20 cellular contexts compared by ENCODE assay signal in genomic region chr4:3295837-3296624, GRCh38. TPM values are rescaled to one million over a fixed set of nuclear protein-coding genes. Genes with fewer than 3 reads are reported as not detected.
DNase-seq lines count a peak whose midpoint lies in the region; ATAC-seq and TF ChIP-seq lines count a peak whose summit lies in the region.
"Had no signal": no experiment of that assay in that cellular context is flagged by ENCODE, and none has a peak within 500 bp of the region (broad histone marks: within the 10 kb centered on the region; RNA-seq: fewer than 3 reads in every experiment).

No MANE protein-coding gene starts in this region.

- H3K27ac Mint-ChIP-seq in CD4-positive, CD25-positive, alpha-beta regulatory T cell: peak overlapping the region in 1 of 3 donors; percentile 69
- no peak overlapping the region for H3K27ac Mint-ChIP-seq in glutamatergic neuron (ENCODE audit: unreplicated experiment)
- H3K27ac Mint-ChIP-seq in progenitor cell of endocrine pancreas: no peak overlapping the region
- no peak overlapping the region for H3K27ac Mint-ChIP-seq in effector memory CD8-positive, alpha-beta T cell
- H3K27ac Mint-ChIP-seq: activated naive CD8-positive, alpha-beta T cell treated with anti-CD3 and anti-CD28 coated beads, Interleukin-2, amount 50 U/mL, for 24 hours; activated T-helper 2 cell treated with anti-CD3 and anti-CD28 coated beads, Interferon-gamma antibody, Interleukin-2, Interleukin-4, amounts not matched to agents 10 μg/mL and 5 μg/mL and 100 μg/mL, durations not matched to agents 14 hours and 24 hours and 36 hours; HFFc6; stimulated activated naive B cell treated with anti-CD40 and anti-IgM and Interleukin-4, amounts not matched to agents 10 μg/mL and 1 μg/mL and 100 μg/mL, for 72 hours had no signal

- no peak overlapping the region for H2AFZ ChIP-seq in Loucy (ENCODE audit: low read length)

- H4K20me1 ChIP-seq in Loucy (ENCODE audit: insufficient read depth, low read length, poor library complexity, severe bottlenecking): peaks cover 59% of the 10 kb centered on the region

- peak overlapping the region in 3 of 4 donors; percentile 13 to 91 (median 26) for H3K4me3 Mint-ChIP-seq in CD4-positive, CD25-positive, alpha-beta regulatory T cell
- H3K4me3 Mint-ChIP-seq in glutamatergic neuron (ENCODE audit: unreplicated experiment) (peak overlapping the region; percentile 99), progenitor cell of endocrine pancreas (ENCODE audit: low read depth) (peak overlapping the region; percentile 32)
- no peak overlapping the region for H3K4me3 Mint-ChIP-seq in effector memory CD8-positive, alpha-beta T cell
- H3K4me3 Mint-ChIP-seq: activated naive CD8-positive, alpha-beta T cell treated with anti-CD3 and anti-CD28 coated beads, Interleukin-2, amount 50 U/mL, for 24 hours; HFFc6; stimulated activated naive B cell treated with anti-CD40 and anti-IgM and Interleukin-4, amounts not matched to agents 10 μg/mL and 1 μg/mL and 100 μg/mL, for 72 hours had no signal

- no peaks in the 10 kb centered on the region for H3K27me3 ChIP-seq in CD4-positive, CD25-positive, alpha-beta regulatory T cell (ENCODE audit: control insufficient read depth, insufficient read depth, low read length)
- H3K27me3 ChIP-seq in Loucy (ENCODE audit: insufficient read depth, low read length, poor library complexity, severe bottlenecking): no peaks in the 10 kb centered on the region
- H3K27me3 ChIP-seq in effector memory CD4-positive, alpha-beta T cell (replicated peaks; ENCODE audit: control insufficient read depth, insufficient read depth, low read length, poor library complexity, severe bottlenecking): no peaks in the 10 kb centered on the region

- H3K27me3 Mint-ChIP-seq in CD4-positive, CD25-positive, alpha-beta regulatory T cell: peaks cover 10% of the 10 kb centered on the region
- H3K27me3 Mint-ChIP-seq in glutamatergic neuron (ENCODE audit: unreplicated experiment): peaks cover 17% of the 10 kb centered on the region
- H3K27me3 Mint-ChIP-seq in progenitor cell of endocrine pancreas: no peaks in the 10 kb centered on the region
- H3K27me3 Mint-ChIP-seq in effector memory CD8-positive, alpha-beta T cell: no peaks in the 10 kb centered on the region

- H3K4me1 Mint-ChIP-seq in CD4-positive, CD25-positive, alpha-beta regulatory T cell: peaks cover 0 to 72% (median 36%) of the 10 kb centered on the region in 4 donors
- H3K4me1 Mint-ChIP-seq in glutamatergic neuron (ENCODE audit: low read depth, unreplicated experiment): peaks cover 29% of the 10 kb centered on the region
- H3K4me1 Mint-ChIP-seq in progenitor cell of endocrine pancreas (ENCODE audit: low read depth): peaks cover 39% of the 10 kb centered on the region
- peaks cover 25 to 36% of the 10 kb centered on the region in 2 donors for H3K4me1 Mint-ChIP-seq in effector memory CD8-positive, alpha-beta T cell (ENCODE audit: low read depth in 2 of 2)

- DNase-seq in CD4-positive, CD25-positive, alpha-beta regulatory T cell: no peak
- DNase-seq in glutamatergic neuron (no peak), progenitor cell of endocrine pancreas (ENCODE audit: low spot score, unreplicated experiment) (no peak)
- no peak for DNase-seq in effector memory CD4-positive, alpha-beta T cell
- no peak for DNase-seq in effector memory CD8-positive, alpha-beta T cell
- DNase-seq: activated naive CD8-positive, alpha-beta T cell treated with anti-CD3 and anti-CD28 coated beads, Interleukin-2, amount 50 U/mL, for 24 hours; COR-L47; HFFc6; lower lobe of right lung; NCI-H1417; NCI-H2107; NCI-H510A treated with DMSO at 0.1 percent for 48 hours; RPMI8226; SK-N-SH; stimulated activated naive B cell treated with anti-CD40 and anti-IgM and Interleukin-4, amounts not matched to agents 10 μg/mL and 1 μg/mL and 100 μg/mL, for 72 hours; T1000 had no signal

- no peaks in the 10 kb centered on the region for H3F3A ChIP-seq in Loucy (ENCODE audit: low read depth)

- TF ChIP-seq CTCF in Loucy (conservative IDR thresholded peaks at IDR 0.05; ENCODE audit: low read length) (no peak), glutamatergic neuron (IDR thresholded peaks at IDR 0.05; ENCODE audit: partially characterized antibody, unreplicated experiment) (no peak), progenitor cell of endocrine pancreas (IDR thresholded peaks at IDR 0.05; ENCODE audit: unreplicated experiment) (no peak)

- H3K9me3 Mint-ChIP-seq in CD4-positive, CD25-positive, alpha-beta regulatory T cell: peaks cover 0 to 1% (median 0%) of the 10 kb centered on the region in 7 donors
- H3K9me3 Mint-ChIP-seq in glutamatergic neuron (ENCODE audit: unreplicated experiment) (peaks cover 14% of the 10 kb centered on the region), progenitor cell of endocrine pancreas (ENCODE audit: low read depth) (peaks cover 4% of the 10 kb centered on the region)
- no peaks in the 10 kb centered on the region for H3K9me3 Mint-ChIP-seq in effector memory CD8-positive, alpha-beta T cell
- H3K9me3 Mint-ChIP-seq: activated T-helper 2 cell treated with anti-CD3 and anti-CD28 coated beads, Interferon-gamma antibody, Interleukin-2, Interleukin-4, amounts not matched to agents 10 μg/mL and 5 μg/mL and 100 μg/mL, durations not matched to agents 14 hours and 24 hours and 36 hours had no signal

- peak overlapping the region; percentile 99 for H3K4me2 ChIP-seq in Loucy (ENCODE audit: low read depth, low read length, poor library complexity, severe bottlenecking)
- H3K4me2 ChIP-seq: SK-N-SH had no signal

- ATAC-seq in CD4-positive, CD25-positive, alpha-beta regulatory T cell (ENCODE audit: low read depth in 2 of 2): no peak
- ATAC-seq in GM21447 (IDR thresholded peaks at IDR 0.05; ENCODE audit: unreplicated experiment): no peak
- ATAC-seq in effector memory CD8-positive, alpha-beta T cell (replicated peaks): no peak
- ATAC-seq: activated CD4-positive, CD25-positive, alpha-beta regulatory T cell treated with anti-CD3 and anti-CD28 coated beads, Interleukin-2, amount 50 U/mL, for 24 hours; activated naive CD8-positive, alpha-beta T cell treated with anti-CD3 and anti-CD28 coated beads, Interleukin-2, amount 50 U/mL, for 24 hours; lower lobe of right lung; stimulated activated naive B cell treated with anti-CD40 and anti-IgM and Interleukin-4, amounts not matched to agents 10 μg/mL and 1 μg/mL and 100 μg/mL, for 72 hours had no signal

- H3K9me3 ChIP-seq in CD4-positive, CD25-positive, alpha-beta regulatory T cell (ENCODE audit: control insufficient read depth in 2 of 2, low read length in 2 of 2): no peaks in the 10 kb centered on the region
- H3K9me3 ChIP-seq in Loucy (ENCODE audit: insufficient read depth, low read depth, low read length): no peaks in the 10 kb centered on the region
- H3K9me3 ChIP-seq in effector memory CD4-positive, alpha-beta T cell (ENCODE audit: control insufficient read depth, low read length): no peaks in the 10 kb centered on the region
- H3K9me3 ChIP-seq: lower lobe of right lung, SK-N-SH had no signal

- H3K9me2 ChIP-seq in Loucy (replicated peaks; ENCODE audit: low read depth, low read length): no peaks in the 10 kb centered on the region
- H3K9me2 ChIP-seq: SK-N-SH had no signal

- peaks cover 28% of the 10 kb centered on the region for H3K4me1 ChIP-seq in CD4-positive, CD25-positive, alpha-beta regulatory T cell (ENCODE audit: control insufficient read depth, insufficient read depth, low read length, poor library complexity, severe bottlenecking)
- peaks cover 71% of the 10 kb centered on the region for H3K4me1 ChIP-seq in Loucy (ENCODE audit: insufficient read depth, low read length, poor library complexity, severe bottlenecking)
- H3K4me1 ChIP-seq in effector memory CD4-positive, alpha-beta T cell (ENCODE audit: control insufficient read depth, insufficient read depth, low read length, poor library complexity, severe bottlenecking): peaks cover 12% of the 10 kb centered on the region

- H3K27ac ChIP-seq in CD4-positive, CD25-positive, alpha-beta regulatory T cell (ENCODE audit: insufficient read depth, low read length, poor library complexity, severe bottlenecking): no peak overlapping the region
- H3K27ac ChIP-seq in effector memory CD4-positive, alpha-beta T cell (ENCODE audit: insufficient read depth, low read length, poor library complexity, severe bottlenecking): no peak overlapping the region
- H3K27ac ChIP-seq: lower lobe of right lung had no signal

- H3K36me3 Mint-ChIP-seq in CD4-positive, CD25-positive, alpha-beta regulatory T cell: peaks cover 6% of the 10 kb centered on the region
- H3K36me3 Mint-ChIP-seq in glutamatergic neuron (ENCODE audit: unreplicated experiment) (no peaks in the 10 kb centered on the region), progenitor cell of endocrine pancreas (ENCODE audit: insufficient read depth) (peaks cover 7% of the 10 kb centered on the region)
- peaks cover 3% of the 10 kb centered on the region for H3K36me3 Mint-ChIP-seq in effector memory CD8-positive, alpha-beta T cell (ENCODE audit: insufficient read depth)
- H3K36me3 Mint-ChIP-seq: stimulated activated naive B cell treated with anti-CD40 and anti-IgM and Interleukin-4, amounts not matched to agents 10 μg/mL and 1 μg/mL and 100 μg/mL, for 72 hours had no signal

- H3K36me3 ChIP-seq in CD4-positive, CD25-positive, alpha-beta regulatory T cell (ENCODE audit: control insufficient read depth, insufficient read depth, low read length): no peaks in the 10 kb centered on the region
- H3K36me3 ChIP-seq in Loucy (ENCODE audit: insufficient read depth, low read length): no peaks in the 10 kb centered on the region
- H3K36me3 ChIP-seq in effector memory CD4-positive, alpha-beta T cell (ENCODE audit: control insufficient read depth, insufficient read depth, low read length): no peaks in the 10 kb centered on the region
- H3K36me3 ChIP-seq: lower lobe of right lung had no signal

- H3K9ac ChIP-seq in Loucy (ENCODE audit: low read depth, low read length, poor library complexity, severe bottlenecking): peak overlapping the region; percentile 93
- H3K9ac ChIP-seq: SK-N-SH had no signal

- H3K4me3 ChIP-seq in CD4-positive, CD25-positive, alpha-beta regulatory T cell (ENCODE audit: low read depth, low read length): no peak overlapping the region
- peak overlapping the region; percentile 9 for H3K4me3 ChIP-seq in Loucy (ENCODE audit: low read length, poor library complexity, severe bottlenecking)
- no peak overlapping the region for H3K4me3 ChIP-seq in effector memory CD4-positive, alpha-beta T cell (ENCODE audit: insufficient read depth, low read depth, low read length, poor library complexity, severe bottlenecking)
- H3K4me3 ChIP-seq: lower lobe of right lung had no signal

- H3K79me2 ChIP-seq in Loucy (ENCODE audit: insufficient read depth, low read length): peaks cover 78% of the 10 kb centered on the region

RNA-seq across cellular contexts. Expression of gene RGS12, which starts 3.2 kb away (rescaled TPM):
- total RNA-seq in CD4-positive, CD25-positive, alpha-beta regulatory T cell: 27.6 TPM
- polyA plus RNA-seq in CD4-positive, CD25-positive, alpha-beta regulatory T cell: 1 to 10 TPM; 3.7 to 6.7 (median 6.0) TPM
- total RNA-seq in glutamatergic neuron (ENCODE audit: unreplicated experiment) (107 TPM), progenitor cell of endocrine pancreas (102 and 106 TPM in 2 replicates)

RNA-seq across cellular contexts. Expression of gene MSANTD1, which starts 47.1 kb away (rescaled TPM):
- 2.0 TPM for total RNA-seq in CD4-positive, CD25-positive, alpha-beta regulatory T cell
- under 1 TPM in 2 of 4 donors, not detected in 2; 0.05 to 0.22 TPM for polyA plus RNA-seq in CD4-positive, CD25-positive, alpha-beta regulatory T cell
- total RNA-seq in glutamatergic neuron (ENCODE audit: unreplicated experiment) (2.6 TPM), progenitor cell of endocrine pancreas (2.1 and 2.4 TPM in 2 replicates)

Comparison
In these comparisons a context has a peak if more than half of its experiments do, and no peak if none do; other contexts are left out.
1. H3K4me3 Mint-ChIP-seq: peak in CD4-positive, CD25-positive, alpha-beta regulatory T cell (3 of 4), glutamatergic neuron (single experiment) and progenitor cell of endocrine pancreas (single experiment); none in effector memory CD8-positive, alpha-beta T cell (0 of 2).